In genomic region chr16:81549547-81550411, GRCh38 we compare ENCODE assay signal across 1 cellular context.
TF ChIP-seq lines count a peak whose summit lies in the region.

No MANE protein-coding gene starts in this region.

TF ChIP-seq in HepG2, 621 proteins besides CTCF, POLR2A, EP300 and RAD21 (continued from another document and continues in another):
- TF ChIP-seq ZGPAT (CRISPR knock-in tag; IDR thresholded peaks at IDR 0.05) = peak; percentile 42; the same call in 1 of the 2 replicates
- TF ChIP-seq KLF15 (CRISPR knock-in tag; IDR thresholded peaks at IDR 0.05; ENCODE audit: borderline replicate concordance) = no peak
- 0 out of 2 replicates have a peak, but pooled peaks have one; percentile 15 for TF ChIP-seq MIER3 (CRISPR knock-in tag; IDR thresholded peaks at IDR 0.05; ENCODE audit: borderline replicate concordance)
- TF ChIP-seq KAT2B (IDR thresholded peaks at IDR 0.05; ENCODE audit: borderline replicate concordance, low read depth, low read length) = no peak
- no peak for TF ChIP-seq HNRNPUL1 (IDR thresholded peaks at IDR 0.05; ENCODE audit: low read depth, low read length)
- no peak for TF ChIP-seq NCOA5 (CRISPR knock-in tag; IDR thresholded peaks at IDR 0.05)
- TF ChIP-seq MATR3 (CRISPR knock-in tag; IDR thresholded peaks at IDR 0.05) = no peak
- 0 out of 2 replicates have a peak, but pooled peaks have one; percentile 14 for TF ChIP-seq ZNF136 (CRISPR knock-in tag; IDR thresholded peaks at IDR 0.05; ENCODE audit: low read depth)
- TF ChIP-seq DRAP1 (CRISPR knock-in tag; IDR thresholded peaks at IDR 0.05) = no peak
- no peak for TF ChIP-seq ONECUT2 (CRISPR knock-in tag; IDR thresholded peaks at IDR 0.05)
- TF ChIP-seq ZBTB3 (CRISPR knock-in tag; IDR thresholded peaks at IDR 0.05; ENCODE audit: borderline replicate concordance, low read depth) = no peak
- no peak for TF ChIP-seq GPBP1L1 (CRISPR knock-in tag; IDR thresholded peaks at IDR 0.05)
- TF ChIP-seq NR2F6 (IDR thresholded peaks at IDR 0.05) = peak; percentile 19; the same call in 1 of the 2 replicates
- TF ChIP-seq NR2F6 (CRISPR knock-in tag; IDR thresholded peaks at IDR 0.05) = no peak
- TF ChIP-seq ZNF747 (CRISPR knock-in tag; IDR thresholded peaks at IDR 0.05; ENCODE audit: borderline replicate concordance) = no peak
- TF ChIP-seq ZFP37 (CRISPR knock-in tag; IDR thresholded peaks at IDR 0.05; ENCODE audit: borderline replicate concordance) = no peak
- TF ChIP-seq KDM5A (IDR thresholded peaks at IDR 0.05; ENCODE audit: borderline replicate concordance, low read length) = no peak
- TF ChIP-seq ZNF781 (CRISPR knock-in tag; IDR thresholded peaks at IDR 0.05; ENCODE audit: borderline replicate concordance, not compliant biosample characterization) = no peak
- 0 out of 2 replicates have a peak, but pooled peaks have one; percentile 37 for TF ChIP-seq ZNF572 (CRISPR knock-in tag; IDR thresholded peaks at IDR 0.05)
- TF ChIP-seq MBNL3 (CRISPR knock-in tag; conservative IDR thresholded peaks at IDR 0.05) = no peak
- TF ChIP-seq ZSCAN12 (CRISPR knock-in tag; IDR thresholded peaks at IDR 0.05) = no peak
- no peak; the same call in 1 of the 2 replicates for TF ChIP-seq FOXA3 (CRISPR knock-in tag; IDR thresholded peaks at IDR 0.05)
- TF ChIP-seq GTF2F1 (IDR thresholded peaks at IDR 0.05; ENCODE audit: low read length) = no peak
- TF ChIP-seq ZFP1 (CRISPR knock-in tag; IDR thresholded peaks at IDR 0.05) = no peak
- TF ChIP-seq TFDP1 (CRISPR knock-in tag; IDR thresholded peaks at IDR 0.05; ENCODE audit: borderline replicate concordance) = no peak
- 0 out of 2 replicates have a peak, but pooled peaks have one; percentile 56 for TF ChIP-seq GLI4 (CRISPR knock-in tag; IDR thresholded peaks at IDR 0.05; ENCODE audit: borderline replicate concordance)
- TF ChIP-seq MED1 (CRISPR knock-in tag; IDR thresholded peaks at IDR 0.05) = no peak
- TF ChIP-seq ZNF367 (CRISPR knock-in tag; IDR thresholded peaks at IDR 0.05; ENCODE audit: borderline replicate concordance) = no peak
- no peak for TF ChIP-seq ZNF569 (CRISPR knock-in tag; IDR thresholded peaks at IDR 0.05; ENCODE audit: borderline replicate concordance)
- no peak for TF ChIP-seq ZNF850 (CRISPR knock-in tag; conservative IDR thresholded peaks at IDR 0.05)
- TF ChIP-seq ZNF790 (CRISPR knock-in tag; IDR thresholded peaks at IDR 0.05; ENCODE audit: borderline replicate concordance) = no peak
- no peak for TF ChIP-seq PRMT3 (CRISPR knock-in tag; IDR thresholded peaks at IDR 0.05; ENCODE audit: borderline replicate concordance, low read depth)
- TF ChIP-seq GZF1 (CRISPR knock-in tag; IDR thresholded peaks at IDR 0.05) = no peak
- no peak for TF ChIP-seq PAX8 (CRISPR knock-in tag; IDR thresholded peaks at IDR 0.05; ENCODE audit: borderline replicate concordance)
- TF ChIP-seq ZNF101 (CRISPR knock-in tag; IDR thresholded peaks at IDR 0.05; ENCODE audit: borderline replicate concordance, low read depth) = no peak
- TF ChIP-seq MYC (CRISPR knock-in tag; IDR thresholded peaks at IDR 0.05; ENCODE audit: borderline replicate concordance) = 0 out of 2 replicates have a peak, but pooled peaks have one; percentile 39
- TF ChIP-seq ZNF24 (IDR thresholded peaks at IDR 0.05) = no peak
- TF ChIP-seq ZNF362 (CRISPR knock-in tag; IDR thresholded peaks at IDR 0.05; ENCODE audit: borderline replicate concordance) = no peak
- TF ChIP-seq MTERF4 (CRISPR knock-in tag; IDR thresholded peaks at IDR 0.05) = peak; percentile 50; the same call in 1 of the 2 replicates
- peak; percentile 51; the same call in 1 of the 2 replicates for TF ChIP-seq ZNF563 (CRISPR knock-in tag; IDR thresholded peaks at IDR 0.05)
- TF ChIP-seq ZNF503 (CRISPR knock-in tag; IDR thresholded peaks at IDR 0.05) = no peak
- TF ChIP-seq ZNF724P (CRISPR knock-in tag; IDR thresholded peaks at IDR 0.05; ENCODE audit: borderline replicate concordance) = no peak
- TF ChIP-seq PPARG (CRISPR knock-in tag; conservative IDR thresholded peaks at IDR 0.05) = no peak
- TF ChIP-seq ZNF83 (CRISPR knock-in tag; IDR thresholded peaks at IDR 0.05; ENCODE audit: borderline replicate concordance) = no peak
- no peak for TF ChIP-seq ETS1 (CRISPR knock-in tag; IDR thresholded peaks at IDR 0.05)
- TF ChIP-seq HOXA3 (CRISPR knock-in tag; IDR thresholded peaks at IDR 0.05) = no peak
- TF ChIP-seq ZFP36L2 (CRISPR knock-in tag; IDR thresholded peaks at IDR 0.05) = no peak
- no peak for TF ChIP-seq ZNF451 (CRISPR knock-in tag; IDR thresholded peaks at IDR 0.05)
- TF ChIP-seq SAP130 (CRISPR knock-in tag; IDR thresholded peaks at IDR 0.05; ENCODE audit: low read depth) = no peak; the same call in 1 of the 2 replicates
- TF ChIP-seq EHMT2 (IDR thresholded peaks at IDR 0.05; ENCODE audit: borderline replicate concordance, low read depth, low read length) = no peak
- TF ChIP-seq ZNF616 (CRISPR knock-in tag; IDR thresholded peaks at IDR 0.05; ENCODE audit: low read depth) = 0 out of 2 replicates have a peak, but pooled peaks have one; percentile 82
- TF ChIP-seq JUN (CRISPR knock-in tag; IDR thresholded peaks at IDR 0.05) = no peak
- TF ChIP-seq HOMEZ (CRISPR knock-in tag; IDR thresholded peaks at IDR 0.05; ENCODE audit: low read depth) = no peak
- TF ChIP-seq ZFP90 (CRISPR knock-in tag; IDR thresholded peaks at IDR 0.05; ENCODE audit: borderline replicate concordance) = no peak
- TF ChIP-seq ZBTB49 (CRISPR knock-in tag; IDR thresholded peaks at IDR 0.05; ENCODE audit: borderline replicate concordance) = no peak
- no peak for TF ChIP-seq ARID3A (IDR thresholded peaks at IDR 0.05; ENCODE audit: low read depth, low read length)
- no peak for TF ChIP-seq EED (CRISPR knock-in tag; IDR thresholded peaks at IDR 0.05)
- TF ChIP-seq ZNF782 (CRISPR knock-in tag; IDR thresholded peaks at IDR 0.05; ENCODE audit: borderline replicate concordance) = no peak
